In genomic region chrX:110001702-110002299, GRCh38 we compare ENCODE assay signal across 8 cellular contexts.
A peak's percentile ranks its signal among the peaks of the same experiment; 100 is the strongest.
DNase-seq lines count a peak whose midpoint lies in the region; ATAC-seq and TF ChIP-seq lines count a peak whose summit lies in the region.

No MANE protein-coding gene starts in this region.

- ATAC-seq in HG03442 (IDR thresholded peaks at IDR 0.05; ENCODE audit: unreplicated experiment), result no peak

- H3K36me3 ChIP-seq in ES-I3 (ENCODE audit: insufficient read depth, low read length) (no peaks in the 10 kb centered on the region), KMS-11 (ENCODE audit: insufficient read depth) (no peaks in the 10 kb centered on the region), neuron (ENCODE audit: insufficient read depth, low read length) (no peaks in the 10 kb centered on the region)

- in situ Hi-C loops in KBM-7 (cut with MboI; ENCODE audit: low pct_unique_long_range_greater_than_20kb, low sequenced_read_pairs), result no loop called here

- H4K20me1 ChIP-seq in KMS-11 (ENCODE audit: insufficient read depth), result no peaks in the 10 kb centered on the region

- peak overlapping the region; percentile 85 for H2AFZ ChIP-seq in KMS-11 (ENCODE audit: low read depth)
- no peak overlapping the region for H2AFZ ChIP-seq in neuron (ENCODE audit: low read depth, low read length)

- no peak for DNase-seq in stimulated activated CD4-positive, alpha-beta T cell treated with anti-CD3 and anti-CD28 coated beads, Interleukin-1b, Interleukin-23, amount 100 ng/mL, for 48 hours
- DNase-seq in NCI-H2171 (lab: John Stamatoyannopoulos, UW) (no peak), KBM-7 (no peak)

- H3K9me3 ChIP-seq in ES-I3 (ENCODE audit: control insufficient read depth, insufficient read depth, low read length) (no peaks in the 10 kb centered on the region), neuron (ENCODE audit: low read length) (no peaks in the 10 kb centered on the region)

- H3K4me3 ChIP-seq in KMS-11 (IDR thresholded peaks at IDR 0.05; ENCODE audit: insufficient read depth, low read depth, low read length) (no peak overlapping the region), neuron (ENCODE audit: low read length) (peak overlapping the region; percentile 69)

- H3K4me1 ChIP-seq in ES-I3 (ENCODE audit: insufficient read depth, low read length), result peaks cover 18% of the 10 kb centered on the region
- no peaks in the 10 kb centered on the region for H3K4me1 ChIP-seq in KMS-11 (ENCODE audit: low read depth, poor library complexity, severe bottlenecking)
- peaks cover 28% of the 10 kb centered on the region for H3K4me1 ChIP-seq in neuron (ENCODE audit: insufficient read depth, low read length)

- H3K79me2 ChIP-seq in KMS-11 (ENCODE audit: insufficient read depth, low read depth), result no peaks in the 10 kb centered on the region

- peak overlapping the region; percentile 57 for H3K4me2 ChIP-seq in KMS-11

- no peak for TF ChIP-seq CTCF in KMS-11 (conservative IDR thresholded peaks at IDR 0.05; ENCODE audit: low read depth, low read length)

- H3K9ac ChIP-seq in ES-I3 (ENCODE audit: low read depth, low read length) (peak overlapping the region; percentile 69; the same call in 1 of the 2 replicates), KMS-11 (peak overlapping the region; percentile 74; the same call in 1 of the 2 replicates)

- H3K27ac ChIP-seq in KMS-11, result peak overlapping the region; percentile 50; the same call in 1 of the 2 replicates
- peak overlapping the region; percentile 72 for H3K27ac ChIP-seq in cingulate gyrus (ENCODE audit: low read depth, low read length)

- no peaks in the 10 kb centered on the region for H3K27me3 ChIP-seq in KMS-11 (ENCODE audit: insufficient read depth, low read depth)
- H3K27me3 ChIP-seq in neuron (ENCODE audit: insufficient read depth, low read length), result no peaks in the 10 kb centered on the region
